Comparison of ENCODE assay signal across 10 cellular contexts in the genomic region with DNA sequence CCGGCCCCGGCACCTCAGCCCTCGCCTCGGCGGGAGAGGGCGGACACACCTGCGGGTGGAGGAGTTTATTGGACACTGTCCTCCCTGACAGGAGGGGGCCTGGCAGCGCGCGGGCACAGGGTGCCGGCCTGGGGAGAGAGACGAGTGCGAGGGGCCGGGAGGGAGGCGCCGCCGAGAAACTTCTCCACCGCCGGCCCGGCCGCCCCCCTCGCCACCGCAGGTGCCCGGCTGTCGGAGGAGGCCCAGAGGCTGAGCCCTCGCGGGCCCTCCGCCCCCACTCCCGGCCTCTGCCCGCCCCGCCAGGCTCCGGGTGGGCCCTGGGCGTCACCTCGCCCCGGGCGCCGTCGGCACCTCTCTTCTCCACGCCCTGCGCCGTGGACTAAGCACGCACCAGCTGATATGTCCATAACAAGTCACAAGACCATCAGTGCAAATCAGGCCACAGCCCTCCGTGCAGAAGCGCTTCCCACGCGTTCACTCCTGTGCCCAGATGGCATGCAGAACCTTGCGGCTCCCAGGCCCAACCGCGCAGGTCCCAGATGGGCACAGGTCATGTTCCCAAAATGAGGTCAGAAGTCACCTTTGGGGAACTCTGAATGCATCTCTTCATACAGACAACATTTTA.
DNase-seq lines count a peak whose midpoint lies in the region; ATAC-seq, FAIRE-seq and TF ChIP-seq lines count a peak whose summit lies in the region.
"Had no signal": no experiment of that assay in that cellular context is flagged by ENCODE, and none has a peak within 500 bp of the region (broad histone marks: within the 10 kb centered on the region; RNA-seq: fewer than 3 reads in every experiment).

No MANE protein-coding gene starts in this region.

- no peaks in the 10 kb centered on the region for H3K36me3 Mint-ChIP-seq in activated T-cell treated with anti-CD3 and anti-CD28 coated beads, Interleukin-2, amount 50 U/mL, for 24 hours (ENCODE audit: low read depth)
- H3K36me3 Mint-ChIP-seq in memory B cell (no peaks in the 10 kb centered on the region), type B pancreatic cell (no peaks in the 10 kb centered on the region)

- H3K36me3 ChIP-seq in body of pancreas (replicated peaks in 1 of 2; ENCODE audit: insufficient read depth in 1 of 2, low read depth in 2 of 2): no peaks in the 10 kb centered on the region

- intact Hi-C loops in body of pancreas (cut with DNase I): no loop called here

- no peak overlapping the region for H3K27ac Mint-ChIP-seq in activated T-cell treated with anti-CD3 and anti-CD28 coated beads, Interleukin-2, amount 50 U/mL, for 24 hours
- H3K27ac Mint-ChIP-seq in memory B cell (no peak overlapping the region), type B pancreatic cell (no peak overlapping the region)

- H3K4me1 ChIP-seq in body of pancreas: peaks cover 18% of the 10 kb centered on the region

- H3K4me3 Mint-ChIP-seq in activated T-cell treated with anti-CD3 and anti-CD28 coated beads, Interleukin-2, amount 50 U/mL, for 24 hours: peak overlapping the region; percentile 60
- H3K4me3 Mint-ChIP-seq in memory B cell: peak overlapping the region; percentile 74
- H3K4me3 Mint-ChIP-seq in type B pancreatic cell: peak overlapping the region; percentile 81

- no peak for TF ChIP-seq POLR2A in body of pancreas (IDR thresholded peaks at IDR 0.05)

- TF ChIP-seq CTCF in body of pancreas (IDR thresholded peaks at IDR 0.05): no peak
- TF ChIP-seq CTCF in type B pancreatic cell (conservative IDR thresholded peaks at IDR 0.05): no peak

- H3K9me3 ChIP-seq in body of pancreas: no peaks in the 10 kb centered on the region

- no peak for DNase-seq in activated T-cell treated with anti-CD3 and anti-CD28 coated beads, Interleukin-2, amount 50 U/mL, for 24 hours
- no peak for DNase-seq in activated T-cell treated with anti-CD3 and anti-CD28 coated beads, Interleukin-2, amount 50 U/mL, for 1 hour
- DNase-seq in body of pancreas (peak; percentile 20 to 50 (median 32)), memory B cell (ENCODE audit: low spot score in 2 of 2) (no peak), type B pancreatic cell (ENCODE audit: extremely low spot score, unreplicated experiment) (no peak), GM19239 (ENCODE audit: insufficient read length, low spot score) (no peak), mesenteric fat pad (ENCODE audit: low spot score) (no peak)
- DNase-seq: activated CD4-positive, alpha-beta T cell treated with anti-CD3 and anti-CD28 coated beads, Interleukin-2, amount 50 U/mL, for 48 hours; DMS79 had no signal

- ATAC-seq in body of pancreas: peak; percentile 41
- ATAC-seq in memory B cell (ENCODE audit: low read depth): peak; percentile 8
- ATAC-seq in GM21529 (IDR thresholded peaks at IDR 0.05; ENCODE audit: unreplicated experiment): no peak

- 7 to 10% methylated on average over 4 to 23 of the region's 49 CpGs for WGBS in body of pancreas, 2 donors

- no peak for FAIRE-seq in GM19239 (lab: Jason Lieb, UNC)

- H3K4me3 ChIP-seq in body of pancreas: peak overlapping the region; percentile 8 to 9

- peak overlapping the region; percentile 4 to 50 (median 24) for H3K27ac ChIP-seq in body of pancreas

- no peaks in the 10 kb centered on the region for H3K9me3 Mint-ChIP-seq in activated T-cell treated with anti-CD3 and anti-CD28 coated beads, Interleukin-2, amount 50 U/mL, for 24 hours
- H3K9me3 Mint-ChIP-seq in memory B cell: no peaks in the 10 kb centered on the region
- H3K9me3 Mint-ChIP-seq in type B pancreatic cell: no peaks in the 10 kb centered on the region

- H3K27me3 Mint-ChIP-seq in activated T-cell treated with anti-CD3 and anti-CD28 coated beads, Interleukin-2, amount 50 U/mL, for 24 hours: peaks cover 68% of the 10 kb centered on the region
- peaks cover 30% of the 10 kb centered on the region for H3K27me3 Mint-ChIP-seq in memory B cell
- peaks cover 64% of the 10 kb centered on the region for H3K27me3 Mint-ChIP-seq in type B pancreatic cell

- H3K27me3 ChIP-seq in body of pancreas: no peaks in the 10 kb centered on the region

- peaks cover 6% of the 10 kb centered on the region for H3K4me1 Mint-ChIP-seq in activated T-cell treated with anti-CD3 and anti-CD28 coated beads, Interleukin-2, amount 50 U/mL, for 24 hours (ENCODE audit: low read depth)
- H3K4me1 Mint-ChIP-seq in memory B cell (peaks cover 6% of the 10 kb centered on the region), type B pancreatic cell (ENCODE audit: unreplicated experiment) (peaks cover 10% of the 10 kb centered on the region)

Comparison
In these comparisons a context has a peak if more than half of its experiments do, and no peak if none do; other contexts are left out.
1. DNase-seq: peak in body of pancreas (4 of 4); none in activated T-cell treated with anti-CD3 and anti-CD28 coated beads, Interleukin-2, amount 50 U/mL, for 24 hours (single experiment), activated T-cell treated with anti-CD3 and anti-CD28 coated beads, Interleukin-2, amount 50 U/mL, for 1 hour (single experiment), memory B cell (0 of 2), type B pancreatic cell (single experiment), GM19239 (single experiment) and mesenteric fat pad (single experiment).
2. Peak in every context shown above with its lines, with median percentiles within 50 percentile points of each other: H3K4me3 Mint-ChIP-seq.